Comparison of ENCODE assay signal across 1 cellular context in genomic region chr2:119106301-119106897, GRCh38.
TF ChIP-seq lines count a peak whose summit lies in the region.

No MANE protein-coding gene starts in this region.

TF ChIP-seq in HepG2, 621 proteins besides CTCF, POLR2A, EP300 and RAD21 (continued from another document and continues in another):
- TF ChIP-seq HNRNPL (IDR thresholded peaks at IDR 0.05; ENCODE audit: low read depth, low read length) (no peak), ZNF496 (CRISPR knock-in tag; IDR thresholded peaks at IDR 0.05; ENCODE audit: insufficient replicate concordance) (no peak), MYNN (CRISPR knock-in tag; IDR thresholded peaks at IDR 0.05; ENCODE audit: low read depth) (no peak), MED13 (CRISPR knock-in tag; IDR thresholded peaks at IDR 0.05) (no peak), FUBP1 (CRISPR knock-in tag; IDR thresholded peaks at IDR 0.05; ENCODE audit: borderline replicate concordance) (no peak), ZNF44 (CRISPR knock-in tag; IDR thresholded peaks at IDR 0.05) (no peak), MAFK (conservative IDR thresholded peaks at IDR 0.05 in 1 of 2, IDR thresholded peaks at IDR 0.05 in 1 of 2; ENCODE audit: low read length in 2 of 2) (no peak), USF2 (IDR thresholded peaks at IDR 0.05; ENCODE audit: low read depth, low read length) (no peak), USF2 (CRISPR knock-in tag; IDR thresholded peaks at IDR 0.05; ENCODE audit: borderline replicate concordance) (no peak), MLXIP (CRISPR knock-in tag; IDR thresholded peaks at IDR 0.05; ENCODE audit: borderline replicate concordance) (peak; percentile 75; the same call in 1 of the 2 replicates), FOXM1 (CRISPR knock-in tag; IDR thresholded peaks at IDR 0.05) (no peak), ZNF704 (CRISPR knock-in tag; IDR thresholded peaks at IDR 0.05; ENCODE audit: borderline replicate concordance) (no peak), ZMYM4 (CRISPR knock-in tag; IDR thresholded peaks at IDR 0.05) (0 out of 2 replicates have a peak, but pooled peaks have one; percentile 23), MLLT10 (CRISPR knock-in tag; IDR thresholded peaks at IDR 0.05) (no peak), SIN3B (IDR thresholded peaks at IDR 0.05; ENCODE audit: low read length) (no peak), ZNF275 (CRISPR knock-in tag; IDR thresholded peaks at IDR 0.05; ENCODE audit: borderline replicate concordance) (no peak), HOXA3 (CRISPR knock-in tag; IDR thresholded peaks at IDR 0.05) (no peak), ZNF343 (CRISPR knock-in tag; IDR thresholded peaks at IDR 0.05) (no peak), IKZF4 (CRISPR knock-in tag; IDR thresholded peaks at IDR 0.05; ENCODE audit: borderline replicate concordance, low read depth, not compliant biosample characterization) (no peak), NR2F6 (IDR thresholded peaks at IDR 0.05) (peak; percentile 14; the same call in 1 of the 2 replicates), NR2F6 (CRISPR knock-in tag; IDR thresholded peaks at IDR 0.05) (0 out of 2 replicates have a peak, but pooled peaks have one; percentile 16), NR2C2 (CRISPR knock-in tag; IDR thresholded peaks at IDR 0.05; ENCODE audit: borderline replicate concordance) (no peak), MBNL3 (CRISPR knock-in tag; conservative IDR thresholded peaks at IDR 0.05) (no peak), SKIL (CRISPR knock-in tag; IDR thresholded peaks at IDR 0.05; ENCODE audit: borderline replicate concordance) (no peak), ZNF646 (CRISPR knock-in tag; IDR thresholded peaks at IDR 0.05) (no peak), ZNF740 (CRISPR knock-in tag; IDR thresholded peaks at IDR 0.05) (no peak), BCLAF1 (IDR thresholded peaks at IDR 0.05) (no peak), SALL1 (CRISPR knock-in tag; IDR thresholded peaks at IDR 0.05) (peak; percentile 69), CC2D1A (CRISPR knock-in tag; IDR thresholded peaks at IDR 0.05) (no peak), EZH2 (conservative IDR thresholded peaks at IDR 0.05; ENCODE audit: low read depth, low read length) (no peak), DBP (CRISPR knock-in tag; IDR thresholded peaks at IDR 0.05; ENCODE audit: not compliant biosample characterization) (peak; percentile 50), ZNF552 (CRISPR knock-in tag; IDR thresholded peaks at IDR 0.05; ENCODE audit: borderline replicate concordance) (no peak), NFATC3 (CRISPR knock-in tag; IDR thresholded peaks at IDR 0.05) (no peak), GLI4 (CRISPR knock-in tag; IDR thresholded peaks at IDR 0.05; ENCODE audit: borderline replicate concordance) (no peak), ZMYM3 (CRISPR knock-in tag; IDR thresholded peaks at IDR 0.05) (no peak), HDAC2 (CRISPR knock-in tag; IDR thresholded peaks at IDR 0.05) (peak; percentile 47; the same call in 1 of the 2 replicates), SRSF9 (IDR thresholded peaks at IDR 0.05; ENCODE audit: borderline replicate concordance, insufficient read depth, low read depth, low read length, poor library complexity, severe bottlenecking) (no peak)
